ENCODE assay signal across 20 cellular contexts in genomic region chr2:238557855-238558435, GRCh38.
A peak's percentile ranks its signal among the peaks of the same experiment; 100 is the strongest.
DNase-seq lines count a peak whose midpoint lies in the region; ATAC-seq and TF ChIP-seq lines count a peak whose summit lies in the region.
"Had no signal": no experiment of that assay in that cellular context is flagged by ENCODE, and none has a peak within 500 bp of the region (broad histone marks: within the 10 kb centered on the region; RNA-seq: fewer than 3 reads in every experiment).

No MANE protein-coding gene starts in this region.

- H3K9me3 ChIP-seq in gastroesophageal sphincter (peaks cover 0 to 15% (median 0%) of the 10 kb centered on the region in 3 donors), lower lobe of right lung (peaks cover 11% of the 10 kb centered on the region), neuronal stem cell (replicated peaks in 1 of 2; ENCODE audit: control insufficient read depth in 2 of 2, insufficient read depth in 1 of 2, low read depth in 1 of 2, low read length in 2 of 2) (peaks cover 0 to 2% of the 10 kb centered on the region in 2 donors), upper lobe of right lung (no peaks in the 10 kb centered on the region)
- H3K9me3 ChIP-seq: BE2C had no signal

- H3K4ac ChIP-seq in neuronal stem cell (ENCODE audit: low read length) = no peak overlapping the region

- H3K18ac ChIP-seq in neuronal stem cell (ENCODE audit: low read length) = no peak overlapping the region

- no peak overlapping the region for H3K4me2 ChIP-seq in neuronal stem cell (ENCODE audit: insufficient read depth, low read length, poor library complexity, severe bottlenecking)

- H2BK5ac ChIP-seq in neuronal stem cell (ENCODE audit: low read length) = no peak overlapping the region

- H3K79me1 ChIP-seq in neuronal stem cell (ENCODE audit: low read depth, low read length) = no peaks in the 10 kb centered on the region

- H3K27me3 ChIP-seq in gastroesophageal sphincter (no peaks in the 10 kb centered on the region), lower lobe of right lung (ENCODE audit: low read depth) (no peaks in the 10 kb centered on the region), neuronal stem cell (ENCODE audit: control insufficient read depth in 3 of 3, insufficient read depth in 3 of 3, low read depth in 1 of 3, low read length in 3 of 3) (peaks cover 0 to 13% (median 0%) of the 10 kb centered on the region in 3 experiments), upper lobe of right lung (no peaks in the 10 kb centered on the region)

- TF ChIP-seq EP300 in gastroesophageal sphincter (IDR thresholded peaks at IDR 0.05) = no peak

- H3K27ac ChIP-seq in gastroesophageal sphincter = peak overlapping the region in 2 of 4 donors; percentile 63
- peak overlapping the region; percentile 46 for H3K27ac ChIP-seq in lower lobe of right lung
- no peak overlapping the region for H3K27ac ChIP-seq in neuronal stem cell (replicated peaks; ENCODE audit: low read length)
- H3K27ac ChIP-seq in upper lobe of right lung = no peak overlapping the region

- TF ChIP-seq CTCF in gastroesophageal sphincter (IDR thresholded peaks at IDR 0.05) = no peak
- no peak for TF ChIP-seq CTCF in lower lobe of right lung (IDR thresholded peaks at IDR 0.05)
- no peak for TF ChIP-seq CTCF in upper lobe of right lung (IDR thresholded peaks at IDR 0.05)

- H3K4me1 ChIP-seq in gastroesophageal sphincter (peaks cover 0 to 18% (median 0%) of the 10 kb centered on the region in 3 donors), lower lobe of right lung (peaks cover 4% of the 10 kb centered on the region), neuronal stem cell (ENCODE audit: control insufficient read depth in 2 of 2, insufficient read depth in 1 of 2, low read depth in 1 of 2, low read length in 2 of 2) (peaks cover 0 to 5% of the 10 kb centered on the region in 2 donors), upper lobe of right lung (no peaks in the 10 kb centered on the region)
- H3K4me1 ChIP-seq: BE2C had no signal

- no peak for TF ChIP-seq POLR2A in gastroesophageal sphincter (IDR thresholded peaks at IDR 0.05)

- peak overlapping the region; percentile 68 for H2BK15ac ChIP-seq in neuronal stem cell (ENCODE audit: low read length)

- H4K8ac ChIP-seq in neuronal stem cell (ENCODE audit: low read depth, low read length) = no peak overlapping the region

- intact Hi-C loops in lower lobe of right lung (cut with DNase I) (no loop called here), upper lobe of right lung (cut with DNase I) (no loop called here)

- H3K9ac ChIP-seq in neuronal stem cell (ENCODE audit: low read depth, low read length, poor library complexity) = no peak overlapping the region

- ATAC-seq in gastroesophageal sphincter = peak; percentile 13
- peak; percentile 53 to 64 for ATAC-seq in lower lobe of right lung
- peak; percentile 44 for ATAC-seq in upper lobe of right lung
- no peak for ATAC-seq in HG02759 (IDR thresholded peaks at IDR 0.05; ENCODE audit: unreplicated experiment)
- ATAC-seq: GM12878 had no signal

- H3K36me3 ChIP-seq in gastroesophageal sphincter (no peaks in the 10 kb centered on the region), lower lobe of right lung (no peaks in the 10 kb centered on the region), neuronal stem cell (replicated peaks in 1 of 2; ENCODE audit: control insufficient read depth in 2 of 2, insufficient read depth in 2 of 2, low read length in 2 of 2) (no peaks in the 10 kb centered on the region), upper lobe of right lung (no peaks in the 10 kb centered on the region)
- H3K36me3 ChIP-seq: BE2C had no signal

- no peak overlapping the region for H2AFZ ChIP-seq in neuronal stem cell (ENCODE audit: low read length)

- H3K4me3 ChIP-seq in gastroesophageal sphincter = no peak overlapping the region
- peak overlapping the region; percentile 40 for H3K4me3 ChIP-seq in lower lobe of right lung
- H3K4me3 ChIP-seq in neuronal stem cell (ENCODE audit: low read length in 2 of 2) = no peak overlapping the region
- peak overlapping the region; percentile 22 for H3K4me3 ChIP-seq in upper lobe of right lung
- H3K4me3 ChIP-seq: GM12878 had no signal

- WGBS in gastroesophageal sphincter (ENCODE audit: low coverage in 1 of 2), 2 donors = 70 to 80% methylated on average over 1 to 2 of the region's 12 CpGs
- no CpG with 5 or more reads among the region's 12 CpGs for WGBS in neuronal stem cell (ENCODE audit: extremely low coverage in 2 of 2, insufficient read length in 2 of 2, insufficient replicate concordance in 1 of 2), 2 donors

- DNase-seq in lower lobe of right lung = peak; percentile 47
- DNase-seq in neuronal stem cell (ENCODE audit: low spot score) = no peak
- no peak for DNase-seq in upper lobe of right lung
- DNase-seq in NCI-H1048 (lab: John Stamatoyannopoulos, UW) = no peak
- DNase-seq in hippocampal formation (lab: John Stamatoyannopoulos, UW) = no peak
- no peak for DNase-seq in HuH-7.5 (ENCODE audit: low spot score)
- DNase-seq: ACHN; BE2C; C1 segment of cervical spinal cord; CD4-positive, CD25-positive, alpha-beta regulatory T cell; CD8-positive, alpha-beta memory T cell; COR-L47; DMS 273 treated with DMSO at 0.1 percent for 48 hours; DMS53; DND-41; EL; H9 had no signal

- H2AK5ac ChIP-seq in neuronal stem cell (ENCODE audit: low read depth, low read length) = no peak overlapping the region

- no peak overlapping the region for H2BK120ac ChIP-seq in neuronal stem cell (ENCODE audit: low read depth, low read length)

- no peak overlapping the region for H4K91ac ChIP-seq in neuronal stem cell (ENCODE audit: low read depth, low read length, poor library complexity)

- H3K14ac ChIP-seq in neuronal stem cell (ENCODE audit: low read length) = no peak overlapping the region

- no peak overlapping the region for H2BK12ac ChIP-seq in neuronal stem cell (ENCODE audit: low read length)

- no peak overlapping the region for H3K23ac ChIP-seq in neuronal stem cell (ENCODE audit: low read depth, low read length, poor library complexity)

Comparison
In these comparisons a context has a peak if more than half of its experiments do, and no peak if none do; other contexts are left out.
1. H3K4me3 ChIP-seq: peak in lower lobe of right lung (single experiment) and upper lobe of right lung (single experiment); none in gastroesophageal sphincter (0 of 2) and neuronal stem cell (0 of 2).